ENCODE assay signal across 23 cellular contexts in the genomic region with DNA sequence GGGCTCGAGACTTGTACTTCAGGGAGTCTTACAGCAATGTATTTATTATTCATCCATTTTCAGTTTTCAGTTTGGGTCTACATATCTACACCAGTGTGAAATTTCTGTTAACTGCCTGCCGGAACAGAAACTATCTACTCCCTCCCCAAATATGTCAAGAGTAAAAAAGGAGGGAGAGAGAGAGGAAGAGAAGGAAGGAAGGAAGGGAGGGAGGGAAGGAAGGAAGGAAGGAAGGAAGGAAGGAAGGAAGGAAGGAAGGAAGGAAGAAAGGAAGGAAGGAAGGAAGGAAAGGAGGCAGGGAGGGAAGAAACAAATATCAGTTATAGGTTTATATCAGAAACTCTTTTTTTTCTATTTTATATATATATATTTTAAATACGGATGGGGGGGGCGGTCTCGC. TPM values are rescaled to one million over a fixed set of nuclear protein-coding genes. Genes with fewer than 3 reads are reported as not detected.
"Had no signal": no experiment of that assay in that cellular context is flagged by ENCODE, and none has a peak within 500 bp of the region (broad histone marks: within the 10 kb centered on the region; RNA-seq: fewer than 3 reads in every experiment).

No MANE protein-coding gene starts in this region.

- H3K9me3 ChIP-seq: MG63, SJSA1, SK-N-SH had no signal

- H3K4me2 ChIP-seq: SK-N-SH had no signal

- DNase-seq: IMR-90, Karpas-422, KG1, MG63, NCI-H1092, NCI-H1105 treated with DMSO at 0.1 percent for 48 hours, NCI-H1417 treated with DMSO at 0.1 percent for 48 hours, NCI-H146, NCI-H1694 treated with DMSO at 0.1 percent for 48 hours, NCI-H1930, NCI-H2081, NCI-H2107, NCI-H2227 treated with DMSO at 0.1 percent for 48 hours, NCI-H524, NCI-H69, NCI-H774, Right ventricle myocardium superior, RPMI8226, SIG-M5, SK-N-SH, SW 1271 had no signal

- H3K9ac ChIP-seq: SK-N-SH had no signal

- H3K27me3 ChIP-seq: MG63, SJSA1 had no signal

- H3K27ac ChIP-seq: SJSA1 had no signal

- H3K4me3 ChIP-seq: MG63, SJSA1 had no signal

RNA-seq across cellular contexts. Expression of a gene that starts 20.4 kb away (rescaled TPM):
- total RNA-seq: NCI-H460 had no signal
